22 cellular contexts compared by ENCODE assay signal in genomic region chr4:95045429-95045828, GRCh38.
DNase-seq lines count a peak whose midpoint lies in the region; ATAC-seq lines count a peak whose summit lies in the region.
"Had no signal": no experiment of that assay in that cellular context is flagged by ENCODE, and none has a peak within 500 bp of the region (broad histone marks: within the 10 kb centered on the region; RNA-seq: fewer than 3 reads in every experiment).

No MANE protein-coding gene starts in this region.

- no peak overlapping the region for H3K27ac Mint-ChIP-seq in activated CD4-positive, alpha-beta T cell treated with anti-CD3 and anti-CD28 coated beads for 36 hours
- H3K27ac Mint-ChIP-seq: activated naive CD8-positive, alpha-beta T cell treated with anti-CD3 and anti-CD28 coated beads for 36 hours; activated T-helper 1 cell treated with anti-CD3 and anti-CD28 coated beads, Interleukin-12 subunit alpha, Interleukin-12 subunit beta, Interleukin-2, Interleukin-4 antibody, amounts not matched to agents 30 ng/mL and 10 ng/mL and 1 ng/mL, durations not matched to agents 14 hours and 24 hours and 36 hours; CD8-positive, alpha-beta T cell; immature natural killer cell; stimulated activated naive B cell treated with anti-CD40 and anti-IgM and Interleukin-4, amounts not matched to agents 10 μg/mL and 1 μg/mL and 100 μg/mL, for 72 hours had no signal

- no peaks in the 10 kb centered on the region for H3K27me3 ChIP-seq in layer of hippocampus (ENCODE audit: control insufficient read depth, insufficient read depth, low read length)
- H3K27me3 ChIP-seq: heart right ventricle, ovary, sigmoid colon, tibial nerve had no signal

- intact Hi-C loops in activated CD4-positive, alpha-beta T cell treated with anti-CD3 and anti-CD28 coated beads for 36 hours (cut with DNase I, micrococcal nuclease) = no loop called here

- DNase-seq in Caki2 (ENCODE audit: low read depth) (peak; percentile 14), M059J (ENCODE audit: low read depth) (peak; percentile 2), caudate nucleus (lab: John Stamatoyannopoulos, UW) (no peak), G401 (ENCODE audit: low spot score) (no peak), left lobe of liver (ENCODE audit: low spot score) (no peak)
- no peak for DNase-seq in stimulated activated naive CD4-positive, alpha-beta T cell treated with Interleukin-2 at 50 U/mL for 16 hours (lab: John Stamatoyannopoulos, UW)
- no peak for DNase-seq in activated CD4-positive, alpha-beta T cell treated with anti-CD3 and anti-CD28 coated beads for 36 hours
- DNase-seq: activated naive CD8-positive, alpha-beta T cell treated with anti-CD3 and anti-CD28 coated beads for 36 hours; CD8-positive, alpha-beta T cell; effector CD8-positive, alpha-beta T cell; GOT3; heart right ventricle; immature natural killer cell; NCI-H1694; NCI-H446 treated with DMSO at 0.1 percent for 48 hours; RPMI8226; sigmoid colon; stimulated activated naive B cell treated with anti-CD40 and anti-IgM and Interleukin-4, amounts not matched to agents 10 μg/mL and 1 μg/mL and 100 μg/mL, for 72 hours had no signal

- H3K27ac ChIP-seq in caudate nucleus (ENCODE audit: low read depth, low read length) = peak overlapping the region; percentile 87
- peak overlapping the region; percentile 32 for H3K27ac ChIP-seq in layer of hippocampus (ENCODE audit: low read depth, low read length)
- H3K27ac ChIP-seq: heart right ventricle, ovary, sigmoid colon had no signal

- CTCF ChIA-PET in activated CD4-positive, alpha-beta T cell treated with anti-CD3 and anti-CD28 coated beads for 36 hours (lab: Charles Lee) = interaction anchor here (1.1 kb wide), 1 partner anchor 12 kb away, joined by 4 read pairs; no protein-coding TSS in a partner anchor

- H3K4me1 Mint-ChIP-seq in activated CD4-positive, alpha-beta T cell treated with anti-CD3 and anti-CD28 coated beads for 36 hours = no peaks in the 10 kb centered on the region
- H3K4me1 Mint-ChIP-seq: activated naive CD8-positive, alpha-beta T cell treated with anti-CD3 and anti-CD28 coated beads for 36 hours; immature natural killer cell; stimulated activated naive B cell treated with anti-CD40 and anti-IgM and Interleukin-4, amounts not matched to agents 10 μg/mL and 1 μg/mL and 100 μg/mL, for 72 hours had no signal

- POLR2A ChIA-PET in activated CD4-positive, alpha-beta T cell treated with anti-CD3 and anti-CD28 coated beads for 36 hours (lab: Charles Lee) = no interaction called here

- in situ Hi-C loops in Caki2 (cut with HindIII; ENCODE audit: low pct_unique_long_range_greater_than_20kb, low sequenced_read_pairs) (no loop called here), G401 (cut with HindIII; ENCODE audit: low sequenced_read_pairs) (no loop called here)

- H3K4me3 Mint-ChIP-seq in activated CD4-positive, alpha-beta T cell treated with anti-CD3 and anti-CD28 coated beads for 36 hours = no peak overlapping the region
- H3K4me3 Mint-ChIP-seq: activated naive CD8-positive, alpha-beta T cell treated with anti-CD3 and anti-CD28 coated beads for 36 hours; activated T-helper 1 cell treated with anti-CD3 and anti-CD28 coated beads, Interleukin-12 subunit alpha, Interleukin-12 subunit beta, Interleukin-2, Interleukin-4 antibody, amounts not matched to agents 30 ng/mL and 10 ng/mL and 1 ng/mL, durations not matched to agents 14 hours and 24 hours and 36 hours; CD8-positive, alpha-beta T cell; immature natural killer cell; stimulated activated naive B cell treated with anti-CD40 and anti-IgM and Interleukin-4, amounts not matched to agents 10 μg/mL and 1 μg/mL and 100 μg/mL, for 72 hours had no signal

- ATAC-seq in left lobe of liver = no peak
- no peak for ATAC-seq in activated CD4-positive, alpha-beta T cell treated with anti-CD3 and anti-CD28 coated beads for 36 hours
- ATAC-seq: CD8-positive, alpha-beta T cell; heart right ventricle; stimulated activated naive B cell treated with anti-CD40 and anti-IgM and Interleukin-4, amounts not matched to agents 10 μg/mL and 1 μg/mL and 100 μg/mL, for 72 hours had no signal

- no peaks in the 10 kb centered on the region for H3K27me3 Mint-ChIP-seq in activated CD4-positive, alpha-beta T cell treated with anti-CD3 and anti-CD28 coated beads for 36 hours
- H3K27me3 Mint-ChIP-seq: activated naive CD8-positive, alpha-beta T cell treated with anti-CD3 and anti-CD28 coated beads for 36 hours; stimulated activated naive B cell treated with anti-CD40 and anti-IgM and Interleukin-4, amounts not matched to agents 10 μg/mL and 1 μg/mL and 100 μg/mL, for 72 hours had no signal

- no peaks in the 10 kb centered on the region for H3K36me3 Mint-ChIP-seq in activated CD4-positive, alpha-beta T cell treated with anti-CD3 and anti-CD28 coated beads for 36 hours (ENCODE audit: low read depth)
- H3K36me3 Mint-ChIP-seq: activated naive CD8-positive, alpha-beta T cell treated with anti-CD3 and anti-CD28 coated beads for 36 hours; CD8-positive, alpha-beta T cell; stimulated activated naive B cell treated with anti-CD40 and anti-IgM and Interleukin-4, amounts not matched to agents 10 μg/mL and 1 μg/mL and 100 μg/mL, for 72 hours had no signal

- no peaks in the 10 kb centered on the region for H3K9me3 Mint-ChIP-seq in activated CD4-positive, alpha-beta T cell treated with anti-CD3 and anti-CD28 coated beads for 36 hours (ENCODE audit: low read depth)
- H3K9me3 Mint-ChIP-seq: activated naive CD8-positive, alpha-beta T cell treated with anti-CD3 and anti-CD28 coated beads for 36 hours; activated T-helper 1 cell treated with anti-CD3 and anti-CD28 coated beads, Interleukin-12 subunit alpha, Interleukin-12 subunit beta, Interleukin-2, Interleukin-4 antibody, amounts not matched to agents 30 ng/mL and 10 ng/mL and 1 ng/mL, durations not matched to agents 14 hours and 24 hours and 36 hours; CD8-positive, alpha-beta T cell; immature natural killer cell; stimulated activated naive B cell treated with anti-CD40 and anti-IgM and Interleukin-4, amounts not matched to agents 10 μg/mL and 1 μg/mL and 100 μg/mL, for 72 hours had no signal

Comparison
In these comparisons a context has a peak if more than half of its experiments do, and no peak if none do; other contexts are left out.
1. DNase-seq: peak in Caki2 (single experiment) and M059J (single experiment); none in caudate nucleus (0 of 61), G401 (single experiment), left lobe of liver (single experiment), stimulated activated naive CD4-positive, alpha-beta T cell treated with Interleukin-2 at 50 U/mL for 16 hours (single experiment) and activated CD4-positive, alpha-beta T cell treated with anti-CD3 and anti-CD28 coated beads for 36 hours (single experiment).